In genomic region chr2:86286518-86286917, GRCh38 we compare ENCODE assay signal across 1 cellular context.
TF ChIP-seq lines count a peak whose summit lies in the region.

No MANE protein-coding gene starts in this region.

TF ChIP-seq in endothelial cell of umbilical vein, 7 proteins besides CTCF, POLR2A, EP300 and RAD21 (continued from another document):
- TF ChIP-seq FOS (IDR thresholded peaks at IDR 0.05; ENCODE audit: borderline replicate concordance, insufficient read depth, low read length) (no peak), MYC (IDR thresholded peaks at IDR 0.05; ENCODE audit: low read depth, low read length) (no peak)
